ENCODE assay signal across 18 cellular contexts in genomic region chr3:182323126-182323727, GRCh38.
A peak's percentile ranks its signal among the peaks of the same experiment; 100 is the strongest.
DNase-seq lines count a peak whose midpoint lies in the region; ATAC-seq, FAIRE-seq and TF ChIP-seq lines count a peak whose summit lies in the region.
"Had no signal": no experiment of that assay in that cellular context is flagged by ENCODE, and none has a peak within 500 bp of the region (broad histone marks: within the 10 kb centered on the region; RNA-seq: fewer than 3 reads in every experiment).

No MANE protein-coding gene starts in this region.

- DNase-seq in GM23338 (ENCODE audit: low spot score) (peak; percentile 21), Karpas-422 (no peak), SJSA1 (ENCODE audit: low read depth in 1 of 2, low spot score in 2 of 2) (no peak), neural progenitor cell (ENCODE audit: low spot score) (no peak), NCI-H146 treated with DMSO at 0.1 percent for 48 hours (lab: John Stamatoyannopoulos, UW; ENCODE audit: unreplicated experiment) (no peak), urothelium cell line (ENCODE audit: low spot score) (no peak)
- DNase-seq in central memory CD4-positive, alpha-beta T cell: no peak
- DNase-seq: DMS153, KG1, NCI-H1105 treated with DMSO at 0.1 percent for 48 hours, NCI-H187 treated with DMSO at 0.1 percent for 48 hours, NCI-H748 treated with DMSO at 0.1 percent for 48 hours, SIG-M5 had no signal

- H3K9me3 ChIP-seq in Karpas-422 (ENCODE audit: low read length) (peaks cover 16% of the 10 kb centered on the region), SJSA1 (replicated peaks) (no peaks in the 10 kb centered on the region), neural progenitor cell (ENCODE audit: low read depth) (peaks cover 8% of the 10 kb centered on the region)
- H3K9me3 ChIP-seq: A549 had no signal

- no peaks in the 10 kb centered on the region for H3F3A ChIP-seq in GM23338 (replicated peaks; ENCODE audit: low read depth)
- H3F3A ChIP-seq in neural progenitor cell (ENCODE audit: low read depth): peaks cover 6% of the 10 kb centered on the region

- TF ChIP-seq CTCF in GM23338 (conservative IDR thresholded peaks at IDR 0.05; ENCODE audit: low read depth in 2 of 2) (no peak), neural progenitor cell (IDR thresholded peaks at IDR 0.05) (no peak)

- H3K27ac ChIP-seq in GM23338 (ENCODE audit: low read depth) (no peak overlapping the region), Karpas-422 (ENCODE audit: low read length) (peak overlapping the region; percentile 99), SJSA1 (peak overlapping the region; percentile 81), neural progenitor cell (no peak overlapping the region)
- H3K27ac ChIP-seq: A549; BLaER1 treated with 17β-estradiol and CSF1 and Interleukin-3, amounts not matched to agents 10 nM and 100 nM had no signal

- H3K27me3 ChIP-seq in GM23338 (ENCODE audit: insufficient read depth) (no peaks in the 10 kb centered on the region), Karpas-422 (ENCODE audit: low read length) (no peaks in the 10 kb centered on the region), SJSA1 (replicated peaks) (no peaks in the 10 kb centered on the region), neural progenitor cell (no peaks in the 10 kb centered on the region)
- H3K27me3 ChIP-seq: BLaER1 treated with 17β-estradiol and CSF1 and Interleukin-3, amounts not matched to agents 10 nM and 100 nM had no signal

- H3K4me1 Mint-ChIP-seq in GM23338 (peaks cover 53% of the 10 kb centered on the region), neural progenitor cell (peaks cover 40% of the 10 kb centered on the region)

- H3K4me1 ChIP-seq in GM23338 (ENCODE audit: insufficient read depth) (peaks cover 53% of the 10 kb centered on the region), Karpas-422 (ENCODE audit: low read length) (peaks cover 61% of the 10 kb centered on the region), SJSA1 (replicated peaks) (peaks cover 55% of the 10 kb centered on the region), neural progenitor cell (peaks cover 22% of the 10 kb centered on the region)
- H3K4me1 ChIP-seq: A549 had no signal

- H3K9me2 ChIP-seq in GM23338 (ENCODE audit: insufficient read depth): peaks cover 6% of the 10 kb centered on the region; the same call in 1 of the 2 replicates
- H3K9me2 ChIP-seq in Karpas-422 (replicated peaks; ENCODE audit: insufficient read depth, low read length): no peaks in the 10 kb centered on the region

- H3K27me3 Mint-ChIP-seq in GM23338 (ENCODE audit: insufficient read depth, low read depth, poor library complexity) (peaks cover 2% of the 10 kb centered on the region), neural progenitor cell (ENCODE audit: insufficient read depth, low read depth) (peaks cover 6% of the 10 kb centered on the region)

- no peaks in the 10 kb centered on the region for H3K79me2 ChIP-seq in GM23338 (replicated peaks; ENCODE audit: insufficient read depth)
- H3K79me2 ChIP-seq in Karpas-422 (ENCODE audit: low read length): no peaks in the 10 kb centered on the region
- no peaks in the 10 kb centered on the region for H3K79me2 ChIP-seq in neural progenitor cell (ENCODE audit: low read depth)

- peak; percentile 79 for ATAC-seq in GM23338
- ATAC-seq: A549, HCT116, HepG2 had no signal

- H3K4me2 ChIP-seq in GM23338: peak overlapping the region; percentile 41
- H3K4me2 ChIP-seq in Karpas-422 (ENCODE audit: low read depth, low read length, poor library complexity, severe bottlenecking): peak overlapping the region; percentile 69
- H3K4me2 ChIP-seq in neural progenitor cell: no peak overlapping the region
- H3K4me2 ChIP-seq: A549 had no signal

- H3K9ac ChIP-seq in Karpas-422 (ENCODE audit: low read length) (peak overlapping the region; percentile 67), neural progenitor cell (no peak overlapping the region)
- H3K9ac ChIP-seq: BLaER1 treated with 17β-estradiol and CSF1 and Interleukin-3, amounts not matched to agents 10 nM and 100 nM had no signal

- no peaks in the 10 kb centered on the region for H3K36me3 ChIP-seq in GM23338 (ENCODE audit: insufficient read depth)
- H3K36me3 ChIP-seq in Karpas-422 (ENCODE audit: insufficient read depth, low read length): peaks cover 19% of the 10 kb centered on the region; the same call in 1 of the 2 replicates
- peaks cover 3% of the 10 kb centered on the region; the same call in 1 of the 2 replicates for H3K36me3 ChIP-seq in SJSA1
- H3K36me3 ChIP-seq in neural progenitor cell: no peaks in the 10 kb centered on the region
- H3K36me3 ChIP-seq: BLaER1 treated with 17β-estradiol and CSF1 and Interleukin-3, amounts not matched to agents 10 nM and 100 nM had no signal

- H3K27ac Mint-ChIP-seq in GM23338: no peak overlapping the region
- peak overlapping the region; percentile 67 for H3K27ac Mint-ChIP-seq in neural progenitor cell
- H3K27ac Mint-ChIP-seq: T-helper 1 cell treated with Interleukin-12 subunit alpha and Interleukin-12 subunit beta and Interleukin-4 antibody, amounts not matched to agents 30 μg/mL and 1 μg/mL, for 36 hours had no signal

- H2AFZ ChIP-seq in GM23338 (no peak overlapping the region), Karpas-422 (ENCODE audit: low read length) (0 out of 2 replicates have a peak overlapping the region, but pooled peaks have one; percentile 11), neural progenitor cell (replicated peaks) (peak overlapping the region; percentile 43)

- H3K4me3 Mint-ChIP-seq in GM23338 (peak overlapping the region; percentile 17; the same call in 1 of the 3 replicates), neural progenitor cell (peak overlapping the region; percentile 36)
- H3K4me3 Mint-ChIP-seq: T-helper 1 cell treated with Interleukin-12 subunit alpha and Interleukin-12 subunit beta and Interleukin-4 antibody, amounts not matched to agents 30 μg/mL and 1 μg/mL, for 36 hours had no signal

- no peak for FAIRE-seq in urothelium cell line (lab: Jason Lieb, UNC)
- FAIRE-seq: A549, HepG2 had no signal

- H3K36me3 Mint-ChIP-seq in GM23338 (ENCODE audit: low read depth) (peaks cover 20% of the 10 kb centered on the region), neural progenitor cell (no peaks in the 10 kb centered on the region)

- H4K20me1 ChIP-seq in GM23338 (replicated peaks; ENCODE audit: insufficient read depth): no peaks in the 10 kb centered on the region
- H4K20me1 ChIP-seq in Karpas-422 (ENCODE audit: insufficient read depth, low read depth, low read length): no peaks in the 10 kb centered on the region
- H4K20me1 ChIP-seq in neural progenitor cell (ENCODE audit: low read depth): no peaks in the 10 kb centered on the region
- H4K20me1 ChIP-seq: BLaER1 treated with 17β-estradiol and CSF1 and Interleukin-3, amounts not matched to agents 10 nM and 100 nM had no signal

- H3K4me3 ChIP-seq in GM23338 (no peak overlapping the region), Karpas-422 (ENCODE audit: low read length) (peak overlapping the region; percentile 28), SJSA1 (no peak overlapping the region; the same call in 1 of the 2 replicates), neural progenitor cell (no peak overlapping the region)
- H3K4me3 ChIP-seq: A549; BLaER1 treated with 17β-estradiol and CSF1 and Interleukin-3, amounts not matched to agents 10 nM and 100 nM had no signal

- H3K9me3 Mint-ChIP-seq in GM23338: peaks cover 19% of the 10 kb centered on the region
- peaks cover 22% of the 10 kb centered on the region for H3K9me3 Mint-ChIP-seq in neural progenitor cell

Comparison
In these comparisons a context has a peak if more than half of its experiments do, and no peak if none do; other contexts are left out.
1. H3K27ac ChIP-seq: peak in Karpas-422 (single experiment) and SJSA1 (single experiment); none in GM23338 (single experiment) and neural progenitor cell (single experiment).